In the genomic region with DNA sequence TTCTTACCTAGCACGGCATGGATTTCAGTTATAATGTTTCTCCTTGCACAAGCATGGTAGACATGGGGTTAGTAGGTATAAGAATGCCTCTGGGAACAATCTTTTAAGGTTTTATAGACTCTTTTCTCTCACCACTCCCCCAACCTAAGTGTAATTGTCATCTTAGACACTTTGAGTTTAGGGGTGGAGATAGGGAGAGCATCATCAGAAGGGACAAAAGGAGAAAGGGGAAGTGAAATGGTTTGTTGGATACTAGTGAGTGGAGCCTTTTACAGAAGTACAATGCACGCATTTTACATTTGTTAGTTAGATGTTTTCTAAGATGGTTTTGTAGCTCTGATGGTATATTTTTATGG, we compare ENCODE assay signal across 15 cellular contexts.
DNase-seq lines count a peak whose midpoint lies in the region; ATAC-seq and TF ChIP-seq lines count a peak whose summit lies in the region.
"Had no signal": no experiment of that assay in that cellular context is flagged by ENCODE, and none has a peak within 500 bp of the region (broad histone marks: within the 10 kb centered on the region; RNA-seq: fewer than 3 reads in every experiment).

No MANE protein-coding gene starts in this region.

- H3K23ac ChIP-seq in trophoblast cell (ENCODE audit: low read length), result no peak overlapping the region

- H3K27me3 Mint-ChIP-seq in MCF 10A (ENCODE audit: insufficient read depth, unreplicated experiment), result no peaks in the 10 kb centered on the region
- H3K27me3 Mint-ChIP-seq in CD8-positive, alpha-beta memory T cell, result peaks cover 0 to 16% of the 10 kb centered on the region in 2 donors
- H3K27me3 Mint-ChIP-seq: activated naive CD4-positive, alpha-beta T cell treated with anti-CD3 and anti-CD28 coated beads, Interleukin-2, amount 10 ng/mL, durations not matched to agents 7 days and 5 days had no signal

- H3K18ac ChIP-seq in trophoblast cell (ENCODE audit: low read length), result no peak overlapping the region

- peaks cover 2% of the 10 kb centered on the region for H3K79me1 ChIP-seq in trophoblast cell (ENCODE audit: low read length)

- no peak overlapping the region for H4K91ac ChIP-seq in trophoblast cell (ENCODE audit: low read depth, low read length)

- peaks cover 22% of the 10 kb centered on the region for H3K4me1 Mint-ChIP-seq in MCF 10A (ENCODE audit: insufficient read depth, unreplicated experiment)
- no peaks in the 10 kb centered on the region for H3K4me1 Mint-ChIP-seq in CD8-positive, alpha-beta memory T cell
- H3K4me1 Mint-ChIP-seq: activated CD4-positive, alpha-beta T cell treated with anti-CD3 and anti-CD28 coated beads, Interleukin-2, amount 10 ng/mL, durations not matched to agents 24 days and 14 days; activated naive CD4-positive, alpha-beta T cell treated with anti-CD3 and anti-CD28 coated beads, Interleukin-2, amount 10 ng/mL, durations not matched to agents 7 days and 5 days had no signal

- TF ChIP-seq CTCF in MCF 10A (IDR thresholded peaks at IDR 0.05; ENCODE audit: unreplicated experiment), result no peak
- TF ChIP-seq CTCF in breast epithelium (IDR thresholded peaks at IDR 0.05), result no peak

- no peak overlapping the region for H2AK5ac ChIP-seq in trophoblast cell (ENCODE audit: low read length)

- H3K9ac ChIP-seq in trophoblast cell (ENCODE audit: low read length), result no peak overlapping the region

- no peak overlapping the region for H4K8ac ChIP-seq in trophoblast cell (ENCODE audit: low read depth, low read length)

- intact Hi-C loops in MCF 10A (cut with micrococcal nuclease) (no loop called here), breast epithelium (cut with DNase I; ENCODE audit: low total_unique reads) (no loop called here)

- H3K27ac ChIP-seq in breast epithelium, result no peak overlapping the region
- H3K27ac ChIP-seq in trophoblast cell (ENCODE audit: low read depth, low read length), result no peak overlapping the region
- H3K27ac ChIP-seq in CD8-positive, alpha-beta memory T cell (ENCODE audit: low read depth, low read length), result no peak overlapping the region
- H3K27ac ChIP-seq: psoas muscle had no signal

- peak; percentile 82 for ATAC-seq in HG02884 (IDR thresholded peaks at IDR 0.05; ENCODE audit: unreplicated experiment)
- ATAC-seq: K562 had no signal

- H3K27me3 ChIP-seq in breast epithelium, result no peaks in the 10 kb centered on the region
- H3K27me3 ChIP-seq in trophoblast cell (ENCODE audit: insufficient read depth, low read length), result no peaks in the 10 kb centered on the region
- no peaks in the 10 kb centered on the region for H3K27me3 ChIP-seq in CD8-positive, alpha-beta memory T cell (ENCODE audit: insufficient read depth, low read length, poor library complexity, severe bottlenecking)

- H3K9me3 Mint-ChIP-seq in MCF 10A (ENCODE audit: unreplicated experiment), result no peaks in the 10 kb centered on the region
- no peaks in the 10 kb centered on the region for H3K9me3 Mint-ChIP-seq in CD8-positive, alpha-beta memory T cell
- H3K9me3 Mint-ChIP-seq: activated CD4-positive, alpha-beta T cell treated with anti-CD3 and anti-CD28 coated beads, Interleukin-2, amount 10 ng/mL, durations not matched to agents 24 days and 14 days; activated naive CD4-positive, alpha-beta T cell treated with anti-CD3 and anti-CD28 coated beads, Interleukin-2, amount 10 ng/mL, durations not matched to agents 7 days and 5 days; HFFc6 had no signal

- POLR2A ChIA-PET in MCF 10A (lab: Yijun Ruan, JAX), result interaction anchor here (1.3 to 1.5 kb wide), 2 partner anchors 14 to 23 kb away, joined by 4 read pairs; no protein-coding TSS in a partner anchor
- POLR2A ChIA-PET in CD8-positive, alpha-beta memory T cell (lab: Charles Lee), result no interaction called here

- CTCF ChIA-PET in MCF 10A (lab: Yijun Ruan, JAX), result interaction anchor here (0.9 kb wide), 1 partner anchor 19 kb away, joined by 4 read pairs; no protein-coding TSS in a partner anchor
- CTCF ChIA-PET in CD8-positive, alpha-beta memory T cell (lab: Charles Lee), result no interaction called here

- no peak overlapping the region for H2BK120ac ChIP-seq in trophoblast cell (ENCODE audit: insufficient read depth, low read length, poor library complexity)

- no peak overlapping the region for H2BK12ac ChIP-seq in trophoblast cell (ENCODE audit: low read length)

- H3K27ac Mint-ChIP-seq in MCF 10A (ENCODE audit: low read depth, unreplicated experiment), result peak overlapping the region; percentile 41
- H3K27ac Mint-ChIP-seq in CD8-positive, alpha-beta memory T cell, result no peak overlapping the region
- H3K27ac Mint-ChIP-seq: activated CD4-positive, alpha-beta T cell treated with anti-CD3 and anti-CD28 coated beads, Interleukin-2, amount 10 ng/mL, durations not matched to agents 24 days and 14 days; activated naive CD4-positive, alpha-beta T cell treated with anti-CD3 and anti-CD28 coated beads, Interleukin-2, amount 10 ng/mL, durations not matched to agents 7 days and 5 days; HFFc6 had no signal

- BruUV-seq in MCF 10A (replicated peaks; lab: Mats Ljungman, UMichigan), result no TSS peak

- H4K12ac ChIP-seq in trophoblast cell (ENCODE audit: low read depth, low read length), result no peak overlapping the region

- no peak overlapping the region for H2AFZ ChIP-seq in trophoblast cell (ENCODE audit: insufficient read depth, low read length, poor library complexity)

- no peak overlapping the region for H3K4me3 Mint-ChIP-seq in MCF 10A (ENCODE audit: unreplicated experiment)
- H3K4me3 Mint-ChIP-seq in CD8-positive, alpha-beta memory T cell, result no peak overlapping the region
- H3K4me3 Mint-ChIP-seq: activated CD4-positive, alpha-beta T cell treated with anti-CD3 and anti-CD28 coated beads, Interleukin-2, amount 10 ng/mL, durations not matched to agents 24 days and 14 days; activated naive CD4-positive, alpha-beta T cell treated with anti-CD3 and anti-CD28 coated beads, Interleukin-2, amount 10 ng/mL, durations not matched to agents 7 days and 5 days; HFFc6 had no signal

- H3K36me3 ChIP-seq in breast epithelium, result no peaks in the 10 kb centered on the region
- H3K36me3 ChIP-seq in trophoblast cell (ENCODE audit: control insufficient read depth in 1 of 2, insufficient read depth in 2 of 2, low read length in 2 of 2), result no peaks in the 10 kb centered on the region
- H3K36me3 ChIP-seq in CD8-positive, alpha-beta memory T cell (ENCODE audit: insufficient read depth, low read length), result no peaks in the 10 kb centered on the region

- TF ChIP-seq POLR2A in breast epithelium (IDR thresholded peaks at IDR 0.05), result no peak

- H3K14ac ChIP-seq in trophoblast cell (ENCODE audit: low read length), result no peak overlapping the region

- H3K4me1 ChIP-seq in breast epithelium, result no peaks in the 10 kb centered on the region
- H3K4me1 ChIP-seq in trophoblast cell (ENCODE audit: control insufficient read depth in 1 of 2, insufficient read depth in 2 of 2, low read length in 2 of 2), result peaks cover 2 to 6% of the 10 kb centered on the region in 2 experiments
- H3K4me1 ChIP-seq in CD8-positive, alpha-beta memory T cell (ENCODE audit: insufficient read depth, low read length), result no peaks in the 10 kb centered on the region

- peaks cover 9% of the 10 kb centered on the region for H3K36me3 Mint-ChIP-seq in MCF 10A (ENCODE audit: insufficient read depth, unreplicated experiment)
- no peaks in the 10 kb centered on the region for H3K36me3 Mint-ChIP-seq in CD8-positive, alpha-beta memory T cell
- H3K36me3 Mint-ChIP-seq: activated naive CD4-positive, alpha-beta T cell treated with anti-CD3 and anti-CD28 coated beads, Interleukin-2, amount 10 ng/mL, durations not matched to agents 7 days and 5 days had no signal

- H3K9me3 ChIP-seq in breast epithelium (no peaks in the 10 kb centered on the region), trophoblast cell (ENCODE audit: insufficient read depth, low read depth, low read length) (no peaks in the 10 kb centered on the region)
- H3K9me3 ChIP-seq in CD8-positive, alpha-beta memory T cell (ENCODE audit: low read length), result no peaks in the 10 kb centered on the region
- H3K9me3 ChIP-seq: psoas muscle had no signal

- no peak for DNase-seq in MCF 10A (ENCODE audit: unreplicated experiment)
- no peak for DNase-seq in breast epithelium (ENCODE audit: low spot score in 2 of 2)
- peak; percentile 30 for DNase-seq in NAMALWA (ENCODE audit: low spot score)
- DNase-seq in T1000 (lab: John Stamatoyannopoulos, UW), result no peak
- DNase-seq in trophoblast cell, result no peak
- DNase-seq in CD8-positive, alpha-beta memory T cell, result no peak
- DNase-seq in activated CD8-positive, alpha-beta memory T cell treated with anti-CD3 and anti-CD28 coated beads, Interleukin-2, amount 50 U/mL, for 48 hours, result no peak
- DNase-seq: activated CD4-positive, alpha-beta T cell treated with anti-CD3 and anti-CD28 coated beads, Interleukin-2, amount 10 ng/mL, durations not matched to agents 24 days and 14 days; activated naive CD4-positive, alpha-beta T cell treated with anti-CD3 and anti-CD28 coated beads, Interleukin-2, amount 10 ng/mL, durations not matched to agents 7 days and 5 days; DMS53; HFFc6; psoas muscle had no signal

- H2BK5ac ChIP-seq in trophoblast cell (ENCODE audit: low read depth, low read length, poor library complexity), result no peak overlapping the region

- no peak overlapping the region for H3K4me2 ChIP-seq in trophoblast cell (ENCODE audit: low read length)

- H3K4me3 ChIP-seq in breast epithelium, result no peak overlapping the region
- H3K4me3 ChIP-seq in trophoblast cell (ENCODE audit: low read depth, low read length), result no peak overlapping the region
- H3K4me3 ChIP-seq in CD8-positive, alpha-beta memory T cell (ENCODE audit: low read length), result no peak overlapping the region
- H3K4me3 ChIP-seq: K562, psoas muscle, SK-N-MC had no signal

- no peaks in the 10 kb centered on the region for H3K79me2 ChIP-seq in trophoblast cell (ENCODE audit: control insufficient read depth, insufficient read depth, low read length, poor library complexity)

- no CpG with 5 or more reads among the region's 2 CpGs for WGBS in trophoblast cell (ENCODE audit: extremely low coverage, insufficient coverage, insufficient read length)

- H3K4ac ChIP-seq in trophoblast cell (ENCODE audit: low read depth, low read length), result no peak overlapping the region
